ENCODE assay signal across 1 cellular context in the genomic region with DNA sequence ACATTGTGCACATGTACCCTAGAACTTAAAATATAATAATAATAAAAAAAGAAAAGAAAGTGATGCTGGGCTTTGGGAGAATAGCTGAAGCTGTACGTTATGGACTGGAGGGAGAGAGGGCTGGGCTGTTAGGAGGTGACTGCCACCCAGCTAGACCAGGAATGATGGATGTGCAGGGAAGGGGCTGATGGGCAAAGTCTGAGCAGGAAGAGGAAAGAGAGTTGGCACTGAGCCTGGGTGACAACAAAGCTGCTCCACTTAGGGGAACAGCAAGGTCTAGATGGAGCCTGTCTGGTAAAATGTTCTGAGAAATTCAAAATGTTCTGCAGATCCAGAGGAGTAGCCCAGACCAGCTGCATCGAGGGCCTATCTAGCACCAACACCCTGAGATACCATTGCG.
TF ChIP-seq lines count a peak whose summit lies in the region.

No MANE protein-coding gene starts in this region.

TF ChIP-seq in HepG2, 621 proteins besides CTCF, POLR2A, EP300 and RAD21 (continued from another document):
- no peak for TF ChIP-seq ZZZ3 (CRISPR knock-in tag; IDR thresholded peaks at IDR 0.05; ENCODE audit: borderline replicate concordance)
- no peak for TF ChIP-seq ZNF766 (CRISPR knock-in tag; IDR thresholded peaks at IDR 0.05; ENCODE audit: borderline replicate concordance)
- no peak for TF ChIP-seq SKIL (CRISPR knock-in tag; IDR thresholded peaks at IDR 0.05; ENCODE audit: borderline replicate concordance)
- no peak for TF ChIP-seq KDM5A (IDR thresholded peaks at IDR 0.05; ENCODE audit: borderline replicate concordance, low read length)
